9 cellular contexts compared by ENCODE assay signal in genomic region chr21:26769613-26770188, GRCh38.
A peak's percentile ranks its signal among the peaks of the same experiment; 100 is the strongest.
DNase-seq lines count a peak whose midpoint lies in the region; ATAC-seq, FAIRE-seq and TF ChIP-seq lines count a peak whose summit lies in the region.
"Had no signal": no experiment of that assay in that cellular context is flagged by ENCODE, and none has a peak within 500 bp of the region (broad histone marks: within the 10 kb centered on the region; RNA-seq: fewer than 3 reads in every experiment).

No MANE protein-coding gene starts in this region.

- H3K9me3 Mint-ChIP-seq in HFFc6 = no peaks in the 10 kb centered on the region

- FAIRE-seq in A549 (lab: Jason Lieb, UNC) = no peak
- FAIRE-seq in GM12892 (lab: Jason Lieb, UNC) = no peak
- FAIRE-seq: GM12878 had no signal

- no peaks in the 10 kb centered on the region for H3K9me3 ChIP-seq in A549
- no peaks in the 10 kb centered on the region for H3K9me3 ChIP-seq in SU-DHL-6 (ENCODE audit: insufficient read depth, low read length)
- no peaks in the 10 kb centered on the region for H3K9me3 ChIP-seq in hepatocyte (ENCODE audit: low read depth)

- TF ChIP-seq POLR2A in A549 (IDR thresholded peaks at IDR 0.05; ENCODE audit: low read length) (no peak), GM12892 (IDR thresholded peaks at IDR 0.05; ENCODE audit: low read depth, low read length) (no peak)

- H4K20me1 ChIP-seq in SU-DHL-6 (ENCODE audit: low read depth, low read length) (no peaks in the 10 kb centered on the region), hepatocyte (ENCODE audit: insufficient read depth, poor library complexity, severe bottlenecking) (no peaks in the 10 kb centered on the region)

- TF ChIP-seq EP300 in A549 (IDR thresholded peaks at IDR 0.05) = no peak

- H3F3A ChIP-seq in SU-DHL-6 (ENCODE audit: insufficient read depth) = no peaks in the 10 kb centered on the region

- DNase-seq in A549 (ENCODE audit: low read depth in 1 of 2, low spot score in 1 of 2) (peak in 1 of 2 experiments; percentile 16), HFFc6 (peak; percentile 63), hepatocyte (ENCODE audit: low spot score) (peak; percentile 71), GM12892 (ENCODE audit: insufficient read length) (no peak)
- DNase-seq in central memory CD4-positive, alpha-beta T cell = no peak

- peaks cover 14% of the 10 kb centered on the region for H3K4me1 Mint-ChIP-seq in HFFc6 (ENCODE audit: low read depth)

- ATAC-seq in A549 = no peak
- ATAC-seq in GM19452 (IDR thresholded peaks at IDR 0.05; ENCODE audit: unreplicated experiment) = no peak
- no peak for ATAC-seq in GM18867 (IDR thresholded peaks at IDR 0.05; ENCODE audit: unreplicated experiment)
- ATAC-seq: GM12878 had no signal

- no peaks in the 10 kb centered on the region; the same call in 1 of the 2 replicates for H3K27me3 Mint-ChIP-seq in HFFc6 (ENCODE audit: insufficient read depth)

- H3K79me2 ChIP-seq in SU-DHL-6 (ENCODE audit: insufficient read depth, low read length) (no peaks in the 10 kb centered on the region), hepatocyte (no peaks in the 10 kb centered on the region)

- H3K36me3 ChIP-seq in SU-DHL-6 (ENCODE audit: low read length) (no peaks in the 10 kb centered on the region), hepatocyte (replicated peaks; ENCODE audit: insufficient read depth, low read depth) (no peaks in the 10 kb centered on the region)

- WGBS in A549 (ENCODE audit: missing lambda C conversion rate) = 12% methylated on average over 6 of the region's 6 CpGs
- WGBS in hepatocyte (ENCODE audit: low lambda C conversion rate, missing lambda C conversion rate) = 36% methylated on average over 6 of the region's 6 CpGs

- TF ChIP-seq CTCF in A549 (IDR thresholded peaks at IDR 0.05) = no peak; the same call in 2 of the 3 replicates
- TF ChIP-seq CTCF in HFFc6 (IDR thresholded peaks at IDR 0.05) = peak; percentile 89
- peak; percentile 24 for TF ChIP-seq CTCF in SU-DHL-6 (IDR thresholded peaks at IDR 0.05; ENCODE audit: insufficient read depth, low read length, poor library complexity, severe bottlenecking)
- peak; percentile 77 for TF ChIP-seq CTCF in hepatocyte (IDR thresholded peaks at IDR 0.05; ENCODE audit: poor library complexity)

- H3K9me2 ChIP-seq in SU-DHL-6 (replicated peaks; ENCODE audit: insufficient read depth, low read length) (no peaks in the 10 kb centered on the region), hepatocyte (replicated peaks; ENCODE audit: insufficient read depth) (no peaks in the 10 kb centered on the region)

- H3K4me3 ChIP-seq in A549 = no peak overlapping the region
- H3K4me3 ChIP-seq in SU-DHL-6 (ENCODE audit: insufficient read depth, low read length, poor library complexity, severe bottlenecking) = no peak overlapping the region
- H3K4me3 ChIP-seq in hepatocyte = no peak overlapping the region
- H3K4me3 ChIP-seq: GM12878 had no signal

- CTCF ChIA-PET in A549 (lab: Yijun Ruan, JAX) = interaction anchor here (0.7 kb wide), 1 partner anchor 68 kb away, joined by 3 read pairs; no protein-coding TSS in a partner anchor

- H3K27ac ChIP-seq in A549 = no peak overlapping the region
- no peak overlapping the region for H3K27ac ChIP-seq in SU-DHL-6 (ENCODE audit: low read depth, low read length)
- no peak overlapping the region for H3K27ac ChIP-seq in hepatocyte

- H2AFZ ChIP-seq in SU-DHL-6 (ENCODE audit: low read depth, low read length, severe bottlenecking) (no peak overlapping the region), hepatocyte (no peak overlapping the region)

- POLR2A ChIA-PET in A549 (lab: Yijun Ruan, JAX) = no interaction called here

- H3K4me2 ChIP-seq in A549 (no peak overlapping the region), SU-DHL-6 (ENCODE audit: low read depth, low read length, poor library complexity, severe bottlenecking) (no peak overlapping the region), hepatocyte (no peak overlapping the region)

- H3K4me1 ChIP-seq in A549 = no peaks in the 10 kb centered on the region
- no peaks in the 10 kb centered on the region for H3K4me1 ChIP-seq in hepatocyte (ENCODE audit: insufficient read depth)

- H3K27ac Mint-ChIP-seq in HFFc6 = no peak overlapping the region

- no peaks in the 10 kb centered on the region for H3K27me3 ChIP-seq in SU-DHL-6 (ENCODE audit: low read length)
- H3K27me3 ChIP-seq in hepatocyte = no peaks in the 10 kb centered on the region

- TF ChIP-seq RAD21 in A549 (conservative IDR thresholded peaks at IDR 0.05 in 1 of 2, IDR thresholded peaks at IDR 0.05 in 1 of 2) = 0 out of 5 replicates have a peak, but pooled peaks of 1 of the 2 experiments have one; percentile 21

- H3K4me3 Mint-ChIP-seq in HFFc6 = no peak overlapping the region

- H3K9ac ChIP-seq in SU-DHL-6 (ENCODE audit: low read length) = no peak overlapping the region

- no peaks in the 10 kb centered on the region for H3K36me3 Mint-ChIP-seq in HFFc6 (ENCODE audit: low read depth)

TF ChIP-seq in A549, 52 proteins besides CTCF, POLR2A, EP300 and RAD21:
- TF ChIP-seq SMC3 (IDR thresholded peaks at IDR 0.05) = peak; percentile 35
- TF ChIP-seq NR3C1 (IDR thresholded peaks at IDR 0.05) = no peak

Comparison
In these comparisons a context has a peak if more than half of its experiments do, and no peak if none do; other contexts are left out.
1. DNase-seq: peak in HFFc6 (single experiment) and hepatocyte (single experiment); none in central memory CD4-positive, alpha-beta T cell (single experiment) and GM12892 (single experiment).